Comparison of ENCODE assay signal across 29 cellular contexts in the genomic region with DNA sequence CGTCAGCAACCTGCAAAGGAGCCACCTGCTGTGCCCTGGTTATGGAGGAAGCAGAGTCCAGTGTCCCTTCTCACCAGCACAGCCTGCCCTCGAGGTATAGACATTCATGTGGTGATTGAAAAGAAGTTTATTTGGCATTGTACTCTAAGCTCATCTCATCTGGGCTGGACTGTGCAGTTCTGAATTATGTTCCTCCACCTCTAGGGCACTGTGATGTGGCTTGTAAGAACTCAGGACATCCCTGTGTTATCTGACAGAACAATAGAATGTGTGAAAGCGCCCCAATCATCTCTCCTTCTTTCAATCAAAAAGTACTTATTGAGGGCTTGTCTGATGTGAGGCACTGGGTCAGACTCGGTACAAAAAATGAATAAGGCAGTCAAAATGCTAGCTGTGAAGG.
"Had no signal": no experiment of that assay in that cellular context is flagged by ENCODE, and none has a peak within 500 bp of the region (broad histone marks: within the 10 kb centered on the region; RNA-seq: fewer than 3 reads in every experiment).

No MANE protein-coding gene starts in this region.

- FAIRE-seq: astrocyte had no signal

- H3K9me3 ChIP-seq: adrenal gland, body of pancreas, breast epithelium had no signal

- H3K27me3 ChIP-seq: adrenal gland, body of pancreas, breast epithelium had no signal

- DNase-seq: activated B cell treated with CpG ODN at 0.5 μM for 24 hours; activated CD4-positive, alpha-beta memory T cell treated with anti-CD3 and anti-CD28 coated beads for 36 hours; activated CD4-positive, alpha-beta T cell treated with anti-CD3 and anti-CD28 coated beads for 4 hours; activated CD4-positive, alpha-beta T cell treated with anti-CD3 and anti-CD28 coated beads, Interleukin-2, amount 50 U/mL, for 1 hour; activated CD4-positive, CD25-positive, alpha-beta regulatory T cell treated with anti-CD3 and anti-CD28 coated beads, Interleukin-2, amount 50 U/mL, for 72 hours; activated CD8-positive, alpha-beta memory T cell treated with anti-CD3 and anti-CD28 coated beads, Interleukin-2, amount 50 U/mL, for 4 hours; activated gamma-delta T cell treated with Interleukin-2 at 50 U/mL for 16 hours; activated naive CD4-positive, alpha-beta T cell treated with anti-CD3 and anti-CD28 coated beads for 36 hours; activated T-cell treated with anti-CD3 and anti-CD28 coated beads for 4 hours; activated T-cell treated with anti-CD3 and anti-CD28 coated beads, Interleukin-2, amount 50 U/mL, for 4 hours; adrenal gland; NCI-H1092 treated with DMSO at 0.1 percent for 48 hours; NCI-H1436; NCI-H187; NCI-H2029 treated with DMSO at 0.1 percent for 48 hours; NCI-H2107; NCI-H226; NCI-H446 treated with DMSO at 0.1 percent for 48 hours; NCI-H524; NCI-H774; SIG-M5; T-cell; T-helper 17 cell; T-helper 9 cell had no signal

- H3K27ac ChIP-seq: adrenal gland, body of pancreas, breast epithelium, KMS-11, VCaP had no signal

- H3K36me3 ChIP-seq: adrenal gland, breast epithelium had no signal

- H3K4me1 ChIP-seq: adrenal gland, body of pancreas, breast epithelium had no signal

- H3K4me3 ChIP-seq: adrenal gland, body of pancreas, breast epithelium had no signal
